Comparison of ENCODE assay signal across 1 cellular context in the genomic region with DNA sequence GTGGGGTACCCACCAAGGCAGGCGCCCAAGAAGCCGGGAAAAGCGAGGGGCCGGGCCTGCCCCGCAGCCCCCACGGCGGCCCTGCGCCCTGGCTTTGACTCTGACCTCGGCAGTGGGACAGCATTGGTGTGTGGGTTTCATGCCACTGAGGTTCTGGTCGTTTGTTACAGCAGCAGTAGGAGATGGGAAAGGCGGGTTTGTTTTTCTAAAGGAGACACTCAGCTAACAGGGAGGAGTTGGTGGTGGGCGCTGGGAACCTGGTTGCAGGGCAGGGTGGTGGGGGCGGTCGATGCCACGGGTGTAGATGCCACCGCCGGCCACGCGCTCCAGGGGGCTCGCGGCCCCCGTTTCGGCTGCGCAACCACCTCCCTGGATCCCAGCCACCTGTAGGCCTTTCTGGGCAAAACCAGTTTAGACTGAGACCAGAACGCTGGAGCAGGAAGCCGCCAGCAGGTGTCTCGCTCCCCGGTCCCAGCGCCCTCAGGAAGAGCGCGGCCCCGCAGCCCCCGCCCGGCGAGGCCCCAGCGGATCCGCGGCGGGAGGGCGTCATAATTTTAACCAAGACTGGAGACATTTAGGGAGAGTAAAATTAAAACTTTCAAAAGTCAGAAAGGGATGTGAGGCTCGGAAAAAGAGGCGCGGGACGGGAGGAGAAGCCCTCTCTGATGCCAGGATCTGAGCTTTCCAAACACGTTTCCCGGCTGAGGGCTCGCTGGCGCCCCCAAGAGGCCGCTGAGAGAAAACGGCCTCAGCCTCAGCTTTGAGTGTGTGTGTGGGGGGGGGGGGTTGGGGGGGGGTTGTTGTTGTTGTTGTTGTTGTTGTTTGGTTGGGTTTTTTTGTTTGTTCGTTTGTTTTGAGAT.
TF ChIP-seq lines count a peak whose summit lies in the region.

No MANE protein-coding gene starts in this region.

TF ChIP-seq in K562, 482 proteins besides CTCF, POLR2A, EP300 and RAD21 (continued from another document and continues in another):
- TF ChIP-seq, protein P1, sequence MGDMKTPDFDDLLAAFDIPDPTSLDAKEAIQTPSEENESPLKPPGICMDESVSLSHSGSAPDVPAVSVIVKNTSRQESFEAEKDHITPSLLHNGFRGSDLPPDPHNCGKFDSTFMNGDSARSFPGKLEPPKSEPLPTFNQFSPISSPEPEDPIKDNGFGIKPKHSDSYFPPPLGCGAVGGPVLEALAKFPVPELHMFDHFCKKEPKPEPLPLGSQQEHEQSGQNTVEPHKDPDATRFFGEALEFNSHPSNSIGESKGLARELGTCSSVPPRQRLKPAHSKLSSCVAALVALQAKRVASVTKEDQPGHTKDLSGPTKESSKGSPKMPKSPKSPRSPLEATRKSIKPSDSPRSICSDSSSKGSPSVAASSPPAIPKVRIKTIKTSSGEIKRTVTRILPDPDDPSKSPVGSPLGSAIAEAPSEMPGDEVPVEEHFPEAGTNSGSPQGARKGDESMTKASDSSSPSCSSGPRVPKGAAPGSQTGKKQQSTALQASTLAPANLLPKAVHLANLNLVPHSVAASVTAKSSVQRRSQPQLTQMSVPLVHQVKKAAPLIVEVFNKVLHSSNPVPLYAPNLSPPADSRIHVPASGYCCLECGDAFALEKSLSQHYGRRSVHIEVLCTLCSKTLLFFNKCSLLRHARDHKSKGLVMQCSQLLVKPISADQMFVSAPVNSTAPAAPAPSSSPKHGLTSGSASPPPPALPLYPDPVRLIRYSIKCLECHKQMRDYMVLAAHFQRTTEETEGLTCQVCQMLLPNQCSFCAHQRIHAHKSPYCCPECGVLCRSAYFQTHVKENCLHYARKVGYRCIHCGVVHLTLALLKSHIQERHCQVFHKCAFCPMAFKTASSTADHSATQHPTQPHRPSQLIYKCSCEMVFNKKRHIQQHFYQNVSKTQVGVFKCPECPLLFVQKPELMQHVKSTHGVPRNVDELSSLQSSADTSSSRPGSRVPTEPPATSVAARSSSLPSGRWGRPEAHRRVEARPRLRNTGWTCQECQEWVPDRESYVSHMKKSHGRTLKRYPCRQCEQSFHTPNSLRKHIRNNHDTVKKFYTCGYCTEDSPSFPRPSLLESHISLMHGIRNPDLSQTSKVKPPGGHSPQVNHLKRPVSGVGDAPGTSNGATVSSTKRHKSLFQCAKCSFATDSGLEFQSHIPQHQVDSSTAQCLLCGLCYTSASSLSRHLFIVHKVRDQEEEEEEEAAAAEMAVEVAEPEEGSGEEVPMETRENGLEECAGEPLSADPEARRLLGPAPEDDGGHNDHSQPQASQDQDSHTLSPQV (IDR thresholded peaks at IDR 0.05) = peak; percentile 63; the same call in 1 of the 2 replicates
- TF ChIP-seq SOX6 (IDR thresholded peaks at IDR 0.05) (peak; percentile 38; the same call in 1 of the 2 replicates), PTRF (tag; IDR thresholded peaks at IDR 0.05) (no peak), IRF2 (CRISPR knock-in tag; IDR thresholded peaks at IDR 0.05) (no peak), FOXP1 (CRISPR knock-in tag; IDR thresholded peaks at IDR 0.05) (no peak), BRCA1 (IDR thresholded peaks at IDR 0.05) (no peak), BRCA1 (CRISPR knock-in tag; IDR thresholded peaks at IDR 0.05) (no peak), SIRT6 (IDR thresholded peaks at IDR 0.05; ENCODE audit: low read depth, low read length) (no peak), TEAD1 (CRISPR knock-in tag; IDR thresholded peaks at IDR 0.05) (no peak), ARID1B (IDR thresholded peaks at IDR 0.05) (peak; percentile 45; the same call in 1 of the 2 replicates), KDM5B (IDR thresholded peaks at IDR 0.05; ENCODE audit: insufficient replicate concordance, low read depth, low read length) (no peak), XRCC4 (IDR thresholded peaks at IDR 0.05; ENCODE audit: extremely low read depth, insufficient read depth, insufficient read length) (no peak), LCOR (CRISPR knock-in tag; IDR thresholded peaks at IDR 0.05) (peak; percentile 48; the same call in 1 of the 2 replicates), MYBL2 (IDR thresholded peaks at IDR 0.05; ENCODE audit: low read depth) (no peak), MYBL2 (CRISPR knock-in tag; IDR thresholded peaks at IDR 0.05; ENCODE audit: borderline replicate concordance) (no peak), DPF2 (IDR thresholded peaks at IDR 0.05) (no peak), DDX20 (tag; IDR thresholded peaks at IDR 0.05; ENCODE audit: low read depth) (no peak), TEAD4 (IDR thresholded peaks at IDR 0.05; ENCODE audit: low read length) (no peak), TEAD4 (CRISPR knock-in tag; IDR thresholded peaks at IDR 0.05; ENCODE audit: borderline replicate concordance) (no peak), NCOA2 (IDR thresholded peaks at IDR 0.05; ENCODE audit: partially characterized antibody in 2 of 2) (no peak), POLR3G (IDR thresholded peaks at IDR 0.05; ENCODE audit: extremely low read depth, insufficient read length, insufficient replicate concordance) (no peak), RBM14 (IDR thresholded peaks at IDR 0.05; ENCODE audit: borderline replicate concordance, insufficient read depth, low read depth, low read length) (no peak), STAT5A (IDR thresholded peaks at IDR 0.05; ENCODE audit: borderline replicate concordance, low read length) (no peak), CAMTA2 (CRISPR knock-in tag; conservative IDR thresholded peaks at IDR 0.05) (0 out of 2 replicates have a peak, but pooled peaks have one; percentile 34), MYC (IDR thresholded peaks at IDR 0.05; ENCODE audit: low read depth, low read length) (peak; percentile 73), MYC (CRISPR knock-in tag; IDR thresholded peaks at IDR 0.05; ENCODE audit: borderline replicate concordance, low read depth) (no peak)
- TF ChIP-seq, protein P2, sequence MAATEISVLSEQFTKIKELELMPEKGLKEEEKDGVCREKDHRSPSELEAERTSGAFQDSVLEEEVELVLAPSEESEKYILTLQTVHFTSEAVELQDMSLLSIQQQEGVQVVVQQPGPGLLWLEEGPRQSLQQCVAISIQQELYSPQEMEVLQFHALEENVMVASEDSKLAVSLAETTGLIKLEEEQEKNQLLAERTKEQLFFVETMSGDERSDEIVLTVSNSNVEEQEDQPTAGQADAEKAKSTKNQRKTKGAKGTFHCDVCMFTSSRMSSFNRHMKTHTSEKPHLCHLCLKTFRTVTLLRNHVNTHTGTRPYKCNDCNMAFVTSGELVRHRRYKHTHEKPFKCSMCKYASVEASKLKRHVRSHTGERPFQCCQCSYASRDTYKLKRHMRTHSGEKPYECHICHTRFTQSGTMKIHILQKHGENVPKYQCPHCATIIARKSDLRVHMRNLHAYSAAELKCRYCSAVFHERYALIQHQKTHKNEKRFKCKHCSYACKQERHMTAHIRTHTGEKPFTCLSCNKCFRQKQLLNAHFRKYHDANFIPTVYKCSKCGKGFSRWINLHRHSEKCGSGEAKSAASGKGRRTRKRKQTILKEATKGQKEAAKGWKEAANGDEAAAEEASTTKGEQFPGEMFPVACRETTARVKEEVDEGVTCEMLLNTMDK (IDR thresholded peaks at IDR 0.05; ENCODE audit: borderline replicate concordance, insufficient read depth, low read depth, low read length, poor library complexity, severe bottlenecking) = peak; percentile 93
- TF ChIP-seq, protein P3, sequence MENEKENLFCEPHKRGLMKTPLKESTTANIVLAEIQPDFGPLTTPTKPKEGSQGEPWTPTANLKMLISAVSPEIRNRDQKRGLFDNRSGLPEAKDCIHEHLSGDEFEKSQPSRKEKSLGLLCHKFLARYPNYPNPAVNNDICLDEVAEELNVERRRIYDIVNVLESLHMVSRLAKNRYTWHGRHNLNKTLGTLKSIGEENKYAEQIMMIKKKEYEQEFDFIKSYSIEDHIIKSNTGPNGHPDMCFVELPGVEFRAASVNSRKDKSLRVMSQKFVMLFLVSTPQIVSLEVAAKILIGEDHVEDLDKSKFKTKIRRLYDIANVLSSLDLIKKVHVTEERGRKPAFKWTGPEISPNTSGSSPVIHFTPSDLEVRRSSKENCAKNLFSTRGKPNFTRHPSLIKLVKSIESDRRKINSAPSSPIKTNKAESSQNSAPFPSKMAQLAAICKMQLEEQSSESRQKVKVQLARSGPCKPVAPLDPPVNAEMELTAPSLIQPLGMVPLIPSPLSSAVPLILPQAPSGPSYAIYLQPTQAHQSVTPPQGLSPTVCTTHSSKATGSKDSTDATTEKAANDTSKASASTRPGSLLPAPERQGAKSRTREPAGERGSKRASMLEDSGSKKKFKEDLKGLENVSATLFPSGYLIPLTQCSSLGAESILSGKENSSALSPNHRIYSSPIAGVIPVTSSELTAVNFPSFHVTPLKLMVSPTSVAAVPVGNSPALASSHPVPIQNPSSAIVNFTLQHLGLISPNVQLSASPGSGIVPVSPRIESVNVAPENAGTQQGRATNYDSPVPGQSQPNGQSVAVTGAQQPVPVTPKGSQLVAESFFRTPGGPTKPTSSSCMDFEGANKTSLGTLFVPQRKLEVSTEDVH (IDR thresholded peaks at IDR 0.05; ENCODE audit: low read depth, partially characterized antibody) = no peak
- TF ChIP-seq, protein P4, sequence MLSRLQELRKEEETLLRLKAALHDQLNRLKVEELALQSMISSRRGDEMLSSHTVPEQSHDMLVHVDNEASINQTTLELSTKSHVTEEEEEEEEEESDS (CRISPR knock-in tag; IDR thresholded peaks at IDR 0.05) = no peak
- TF ChIP-seq, protein P5, sequence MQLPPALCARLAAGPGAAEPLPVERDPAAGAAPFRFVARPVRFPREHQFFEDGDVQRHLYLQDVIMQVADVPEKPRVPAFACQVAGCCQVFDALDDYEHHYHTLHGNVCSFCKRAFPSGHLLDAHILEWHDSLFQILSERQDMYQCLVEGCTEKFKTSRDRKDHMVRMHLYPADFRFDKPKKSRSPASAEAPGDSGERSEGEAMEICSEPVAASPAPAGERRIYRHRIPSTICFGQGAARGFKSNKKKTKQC (CRISPR knock-in tag; IDR thresholded peaks at IDR 0.05) = no peak
- TF ChIP-seq, protein P6, sequence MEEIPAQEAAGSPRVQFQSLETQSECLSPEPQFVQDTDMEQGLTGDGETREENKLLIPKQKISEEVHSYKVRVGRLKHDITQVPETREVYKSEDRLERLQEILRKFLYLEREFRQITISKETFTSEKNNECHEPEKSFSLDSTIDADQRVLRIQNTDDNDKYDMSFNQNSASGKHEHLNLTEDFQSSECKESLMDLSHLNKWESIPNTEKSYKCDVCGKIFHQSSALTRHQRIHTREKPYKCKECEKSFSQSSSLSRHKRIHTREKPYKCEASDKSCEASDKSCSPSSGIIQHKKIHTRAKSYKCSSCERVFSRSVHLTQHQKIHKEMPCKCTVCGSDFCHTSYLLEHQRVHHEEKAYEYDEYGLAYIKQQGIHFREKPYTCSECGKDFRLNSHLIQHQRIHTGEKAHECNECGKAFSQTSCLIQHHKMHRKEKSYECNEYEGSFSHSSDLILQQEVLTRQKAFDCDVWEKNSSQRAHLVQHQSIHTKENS (CRISPR knock-in tag; IDR thresholded peaks at IDR 0.05) = no peak
- TF ChIP-seq, protein P7, sequence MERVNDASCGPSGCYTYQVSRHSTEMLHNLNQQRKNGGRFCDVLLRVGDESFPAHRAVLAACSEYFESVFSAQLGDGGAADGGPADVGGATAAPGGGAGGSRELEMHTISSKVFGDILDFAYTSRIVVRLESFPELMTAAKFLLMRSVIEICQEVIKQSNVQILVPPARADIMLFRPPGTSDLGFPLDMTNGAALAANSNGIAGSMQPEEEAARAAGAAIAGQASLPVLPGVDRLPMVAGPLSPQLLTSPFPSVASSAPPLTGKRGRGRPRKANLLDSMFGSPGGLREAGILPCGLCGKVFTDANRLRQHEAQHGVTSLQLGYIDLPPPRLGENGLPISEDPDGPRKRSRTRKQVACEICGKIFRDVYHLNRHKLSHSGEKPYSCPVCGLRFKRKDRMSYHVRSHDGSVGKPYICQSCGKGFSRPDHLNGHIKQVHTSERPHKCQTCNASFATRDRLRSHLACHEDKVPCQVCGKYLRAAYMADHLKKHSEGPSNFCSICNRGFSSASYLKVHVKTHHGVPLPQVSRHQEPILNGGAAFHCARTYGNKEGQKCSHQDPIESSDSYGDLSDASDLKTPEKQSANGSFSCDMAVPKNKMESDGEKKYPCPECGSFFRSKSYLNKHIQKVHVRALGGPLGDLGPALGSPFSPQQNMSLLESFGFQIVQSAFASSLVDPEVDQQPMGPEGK (CRISPR knock-in tag; IDR thresholded peaks at IDR 0.05; ENCODE audit: borderline replicate concordance) = no peak
- TF ChIP-seq, protein P8, sequence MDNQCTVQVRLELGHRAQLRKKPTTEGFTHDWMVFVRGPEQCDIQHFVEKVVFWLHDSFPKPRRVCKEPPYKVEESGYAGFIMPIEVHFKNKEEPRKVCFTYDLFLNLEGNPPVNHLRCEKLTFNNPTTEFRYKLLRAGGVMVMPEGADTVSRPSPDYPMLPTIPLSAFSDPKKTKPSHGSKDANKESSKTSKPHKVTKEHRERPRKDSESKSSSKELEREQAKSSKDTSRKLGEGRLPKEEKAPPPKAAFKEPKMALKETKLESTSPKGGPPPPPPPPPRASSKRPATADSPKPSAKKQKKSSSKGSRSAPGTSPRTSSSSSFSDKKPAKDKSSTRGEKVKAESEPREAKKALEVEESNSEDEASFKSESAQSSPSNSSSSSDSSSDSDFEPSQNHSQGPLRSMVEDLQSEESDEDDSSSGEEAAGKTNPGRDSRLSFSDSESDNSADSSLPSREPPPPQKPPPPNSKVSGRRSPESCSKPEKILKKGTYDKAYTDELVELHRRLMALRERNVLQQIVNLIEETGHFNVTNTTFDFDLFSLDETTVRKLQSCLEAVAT (IDR thresholded peaks at IDR 0.05) = no peak
- TF ChIP-seq, protein P9, sequence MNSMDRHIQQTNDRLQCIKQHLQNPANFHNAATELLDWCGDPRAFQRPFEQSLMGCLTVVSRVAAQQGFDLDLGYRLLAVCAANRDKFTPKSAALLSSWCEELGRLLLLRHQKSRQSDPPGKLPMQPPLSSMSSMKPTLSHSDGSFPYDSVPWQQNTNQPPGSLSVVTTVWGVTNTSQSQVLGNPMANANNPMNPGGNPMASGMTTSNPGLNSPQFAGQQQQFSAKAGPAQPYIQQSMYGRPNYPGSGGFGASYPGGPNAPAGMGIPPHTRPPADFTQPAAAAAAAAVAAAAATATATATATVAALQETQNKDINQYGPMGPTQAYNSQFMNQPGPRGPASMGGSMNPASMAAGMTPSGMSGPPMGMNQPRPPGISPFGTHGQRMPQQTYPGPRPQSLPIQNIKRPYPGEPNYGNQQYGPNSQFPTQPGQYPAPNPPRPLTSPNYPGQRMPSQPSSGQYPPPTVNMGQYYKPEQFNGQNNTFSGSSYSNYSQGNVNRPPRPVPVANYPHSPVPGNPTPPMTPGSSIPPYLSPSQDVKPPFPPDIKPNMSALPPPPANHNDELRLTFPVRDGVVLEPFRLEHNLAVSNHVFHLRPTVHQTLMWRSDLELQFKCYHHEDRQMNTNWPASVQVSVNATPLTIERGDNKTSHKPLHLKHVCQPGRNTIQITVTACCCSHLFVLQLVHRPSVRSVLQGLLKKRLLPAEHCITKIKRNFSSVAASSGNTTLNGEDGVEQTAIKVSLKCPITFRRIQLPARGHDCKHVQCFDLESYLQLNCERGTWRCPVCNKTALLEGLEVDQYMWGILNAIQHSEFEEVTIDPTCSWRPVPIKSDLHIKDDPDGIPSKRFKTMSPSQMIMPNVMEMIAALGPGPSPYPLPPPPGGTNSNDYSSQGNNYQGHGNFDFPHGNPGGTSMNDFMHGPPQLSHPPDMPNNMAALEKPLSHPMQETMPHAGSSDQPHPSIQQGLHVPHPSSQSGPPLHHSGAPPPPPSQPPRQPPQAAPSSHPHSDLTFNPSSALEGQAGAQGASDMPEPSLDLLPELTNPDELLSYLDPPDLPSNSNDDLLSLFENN (IDR thresholded peaks at IDR 0.05; ENCODE audit: low read depth in 2 of 2, low read length in 2 of 2) = no peak
- TF ChIP-seq, protein P10, sequence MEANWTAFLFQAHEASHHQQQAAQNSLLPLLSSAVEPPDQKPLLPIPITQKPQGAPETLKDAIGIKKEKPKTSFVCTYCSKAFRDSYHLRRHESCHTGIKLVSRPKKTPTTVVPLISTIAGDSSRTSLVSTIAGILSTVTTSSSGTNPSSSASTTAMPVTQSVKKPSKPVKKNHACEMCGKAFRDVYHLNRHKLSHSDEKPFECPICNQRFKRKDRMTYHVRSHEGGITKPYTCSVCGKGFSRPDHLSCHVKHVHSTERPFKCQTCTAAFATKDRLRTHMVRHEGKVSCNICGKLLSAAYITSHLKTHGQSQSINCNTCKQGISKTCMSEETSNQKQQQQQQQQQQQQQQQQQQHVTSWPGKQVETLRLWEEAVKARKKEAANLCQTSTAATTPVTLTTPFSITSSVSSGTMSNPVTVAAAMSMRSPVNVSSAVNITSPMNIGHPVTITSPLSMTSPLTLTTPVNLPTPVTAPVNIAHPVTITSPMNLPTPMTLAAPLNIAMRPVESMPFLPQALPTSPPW (CRISPR knock-in tag; IDR thresholded peaks at IDR 0.05) = peak; percentile 94
